Comparison of ENCODE assay signal across 9 cellular contexts in genomic region chr1:218164930-218165686, GRCh38.
DNase-seq lines count a peak whose midpoint lies in the region; ATAC-seq, FAIRE-seq and TF ChIP-seq lines count a peak whose summit lies in the region.
"Had no signal": no experiment of that assay in that cellular context is flagged by ENCODE, and none has a peak within 500 bp of the region (broad histone marks: within the 10 kb centered on the region; RNA-seq: fewer than 3 reads in every experiment).

No MANE protein-coding gene starts in this region.

- ATAC-seq in A549 (peak; percentile 80 to 87), GM18505 (IDR thresholded peaks at IDR 0.05; ENCODE audit: unreplicated experiment) (peak; percentile 52), HG03354 (IDR thresholded peaks at IDR 0.05; ENCODE audit: poor library complexity, severe bottlenecking, unreplicated experiment) (peak; percentile 52)

- no peaks in the 10 kb centered on the region; the same call in 2 of the 3 replicates for H3K9me3 ChIP-seq in A549

- H3K4me2 ChIP-seq in A549, result peak overlapping the region; percentile 100

- H3K4me1 Mint-ChIP-seq in activated CD4-positive, alpha-beta T cell treated with anti-CD3 and anti-CD28 coated beads, Interleukin-2, amount 10 ng/mL, durations not matched to agents 24 days and 14 days, result peaks cover 16% of the 10 kb centered on the region
- H3K4me1 Mint-ChIP-seq in osteocyte (ENCODE audit: unreplicated experiment), result peaks cover 17% of the 10 kb centered on the region

- TF ChIP-seq RAD21 in A549 (conservative IDR thresholded peaks at IDR 0.05 in 1 of 2, IDR thresholded peaks at IDR 0.05 in 1 of 2), result no peak

- no peaks in the 10 kb centered on the region for H3K9me3 Mint-ChIP-seq in activated CD4-positive, alpha-beta T cell treated with anti-CD3 and anti-CD28 coated beads, Interleukin-2, amount 10 ng/mL, durations not matched to agents 24 days and 14 days
- no peaks in the 10 kb centered on the region for H3K9me3 Mint-ChIP-seq in osteocyte (ENCODE audit: unreplicated experiment)

- H3K4me3 Mint-ChIP-seq in activated CD4-positive, alpha-beta T cell treated with anti-CD3 and anti-CD28 coated beads, Interleukin-2, amount 10 ng/mL, durations not matched to agents 24 days and 14 days, result peak overlapping the region; percentile 71
- peak overlapping the region; percentile 69 for H3K4me3 Mint-ChIP-seq in osteocyte (ENCODE audit: unreplicated experiment)

- POLR2A ChIA-PET in A549 (lab: Yijun Ruan, JAX), result no interaction called here

- DNase-seq in A549 (ENCODE audit: low read depth in 1 of 2, low spot score in 1 of 2) (peak; percentile 9 to 11), foreskin melanocyte (peak; percentile 10), osteocyte (ENCODE audit: extremely low spot score, unreplicated experiment) (no peak), SHP77 treated with DMSO at 0.1 percent for 48 hours (lab: John Stamatoyannopoulos, UW) (no peak), RCC 7860 (ENCODE audit: low spot score) (no peak)
- DNase-seq in activated CD4-positive, alpha-beta T cell treated with anti-CD3 and anti-CD28 coated beads, Interleukin-2, amount 10 ng/mL, durations not matched to agents 24 days and 14 days, result peak; percentile 60

- no peak for TF ChIP-seq CTCF in A549 (IDR thresholded peaks at IDR 0.05)
- no peak for TF ChIP-seq CTCF in osteocyte (IDR thresholded peaks at IDR 0.05)

- 2% methylated on average over 65 of the region's 79 CpGs for WGBS in A549 (ENCODE audit: missing lambda C conversion rate)

- TF ChIP-seq EP300 in A549 (IDR thresholded peaks at IDR 0.05), result no peak

- FAIRE-seq in A549 (lab: Jason Lieb, UNC) (no peak), RCC 7860 (lab: Jason Lieb, UNC) (no peak)
- FAIRE-seq: endometrium had no signal

- CTCF ChIA-PET in A549 (lab: Yijun Ruan, JAX), result interaction anchor here (0.7 to 0.8 kb wide), 2 partner anchors 9 to 1835 kb away, joined by 3 read pairs; no protein-coding TSS in a partner anchor

- H3K27ac ChIP-seq in A549, result peak overlapping the region in 1 of 2 experiments; percentile 38; a peak in 3 of 6 replicates

- peaks cover 17% of the 10 kb centered on the region; the same call in 1 of the 3 replicates for H3K4me1 ChIP-seq in A549

- TF ChIP-seq POLR2A in A549 (IDR thresholded peaks at IDR 0.05; ENCODE audit: low read length) (no peak), GM18505 (IDR thresholded peaks at IDR 0.05; ENCODE audit: borderline replicate concordance, extremely low read depth, insufficient read depth, insufficient read length) (no peak)

- peaks cover 58% of the 10 kb centered on the region for H3K27me3 Mint-ChIP-seq in activated CD4-positive, alpha-beta T cell treated with anti-CD3 and anti-CD28 coated beads, Interleukin-2, amount 10 ng/mL, durations not matched to agents 24 days and 14 days
- peaks cover 72% of the 10 kb centered on the region for H3K27me3 Mint-ChIP-seq in osteocyte (ENCODE audit: unreplicated experiment)

- H3K36me3 Mint-ChIP-seq in activated CD4-positive, alpha-beta T cell treated with anti-CD3 and anti-CD28 coated beads, Interleukin-2, amount 10 ng/mL, durations not matched to agents 24 days and 14 days (ENCODE audit: low read depth), result no peaks in the 10 kb centered on the region
- no peaks in the 10 kb centered on the region for H3K36me3 Mint-ChIP-seq in osteocyte (ENCODE audit: unreplicated experiment)

- H3K4me3 ChIP-seq in A549, result peak overlapping the region; percentile 57

- H3K27ac Mint-ChIP-seq in activated CD4-positive, alpha-beta T cell treated with anti-CD3 and anti-CD28 coated beads, Interleukin-2, amount 10 ng/mL, durations not matched to agents 24 days and 14 days, result no peak overlapping the region
- no peak overlapping the region for H3K27ac Mint-ChIP-seq in osteocyte (ENCODE audit: unreplicated experiment)

- intact Hi-C loops in activated CD4-positive, alpha-beta T cell treated with anti-CD3 and anti-CD28 coated beads, Interleukin-2, amount 10 ng/mL, durations not matched to agents 24 days and 14 days (cut with micrococcal nuclease), result loop anchor here (2.0 to 5.0 kb wide), 2 partner anchors 180 to 1028 kb away; partner anchors contain the start of gene TGFB2

TF ChIP-seq in A549, 52 proteins besides CTCF, POLR2A, EP300 and RAD21:
- TF ChIP-seq E2F6 (IDR thresholded peaks at IDR 0.05; ENCODE audit: borderline replicate concordance, low read depth), result no peak
- TF ChIP-seq CBX8 (IDR thresholded peaks at IDR 0.05), result peak; percentile 76; the same call in 1 of the 2 replicates
- no peak for TF ChIP-seq NFE2L2 (conservative IDR thresholded peaks at IDR 0.05; ENCODE audit: low read length)
- TF ChIP-seq JUN (IDR thresholded peaks at IDR 0.05), result no peak
- TF ChIP-seq REST (IDR thresholded peaks at IDR 0.05), result no peak
- TF ChIP-seq RNF2 (IDR thresholded peaks at IDR 0.05; ENCODE audit: borderline replicate concordance, low read depth), result peak; percentile 87; the same call in 1 of the 2 replicates
- TF ChIP-seq PHF8 (IDR thresholded peaks at IDR 0.05; ENCODE audit: borderline replicate concordance, low read depth), result no peak
- TF ChIP-seq HOXA7 (CRISPR knock-in tag; IDR thresholded peaks at IDR 0.05), result no peak

Comparison
In these comparisons a context has a peak if more than half of its experiments do, and no peak if none do; other contexts are left out.
1. DNase-seq: peak in A549 (2 of 2), activated CD4-positive, alpha-beta T cell treated with anti-CD3 and anti-CD28 coated beads, Interleukin-2, amount 10 ng/mL, durations not matched to agents 24 days and 14 days (single experiment) and foreskin melanocyte (single experiment); none in osteocyte (single experiment), SHP77 treated with DMSO at 0.1 percent for 48 hours (single experiment) and RCC 7860 (single experiment).
2. Peak in every context shown above with its lines, with median percentiles within 50 percentile points of each other: ATAC-seq.